In genomic region chr1:232012773-232013386, GRCh38 we compare ENCODE assay signal across 10 cellular contexts.
DNase-seq lines count a peak whose midpoint lies in the region; ATAC-seq lines count a peak whose summit lies in the region.
"Had no signal": no experiment of that assay in that cellular context is flagged by ENCODE, and none has a peak within 500 bp of the region (broad histone marks: within the 10 kb centered on the region; RNA-seq: fewer than 3 reads in every experiment).

No MANE protein-coding gene starts in this region.

- no peaks in the 10 kb centered on the region for H3K79me1 ChIP-seq in trophoblast cell (ENCODE audit: low read length)

- H3K4ac ChIP-seq in trophoblast cell (ENCODE audit: low read depth, low read length), result no peak overlapping the region

- no peak overlapping the region for H4K91ac ChIP-seq in trophoblast cell (ENCODE audit: low read depth, low read length)

- H3K23ac ChIP-seq in trophoblast cell (ENCODE audit: low read length), result peak overlapping the region; percentile 85

- H3K9me3 ChIP-seq in trophoblast cell (ENCODE audit: insufficient read depth, low read depth, low read length), result no peaks in the 10 kb centered on the region

- no peak overlapping the region for H2AK5ac ChIP-seq in trophoblast cell (ENCODE audit: low read length)

- H3K79me2 ChIP-seq in trophoblast cell (ENCODE audit: control insufficient read depth, insufficient read depth, low read length, poor library complexity), result no peaks in the 10 kb centered on the region

- H3K9ac ChIP-seq in trophoblast cell (ENCODE audit: low read length), result no peak overlapping the region

- no peak overlapping the region for H3K14ac ChIP-seq in trophoblast cell (ENCODE audit: low read length)

- no peak overlapping the region for H2BK120ac ChIP-seq in trophoblast cell (ENCODE audit: insufficient read depth, low read length, poor library complexity)

- no peak overlapping the region for H4K12ac ChIP-seq in trophoblast cell (ENCODE audit: low read depth, low read length)

- DNase-seq in DMS79 (lab: John Stamatoyannopoulos, UW), result peak; percentile 88
- peak; percentile 19 for DNase-seq in NCI-H510A (lab: John Stamatoyannopoulos, UW)
- DNase-seq in fibroblast of peridontal ligament (ENCODE audit: extremely low read depth), result peak; percentile 13
- DNase-seq in trophoblast cell, result peak in 1 of 2 donors; percentile 2
- no peak for DNase-seq in stimulated activated CD4-positive, alpha-beta T cell treated with anti-CD3 and anti-CD28 coated beads, Interleukin-12 subunit alpha, Interleukin-12 subunit beta, amount 100 ng/mL, for 4 hours
- DNase-seq in NK-92 (lab: John Stamatoyannopoulos, UW; ENCODE audit: unreplicated experiment), result no peak
- no peak for DNase-seq in UCSD-AML1 (lab: John Stamatoyannopoulos, UW; ENCODE audit: unreplicated experiment)
- DNase-seq: activated T-cell treated with anti-CD3 and anti-CD28 coated beads, Interleukin-2, amount 50 U/mL, for 72 hours; PC-9 had no signal

- ATAC-seq in HG03342 (IDR thresholded peaks at IDR 0.05; ENCODE audit: unreplicated experiment), result no peak
- ATAC-seq: activated T-cell treated with anti-CD3 and anti-CD28 coated beads, Interleukin-2, amount 50 U/mL, for 72 hours had no signal

- H3K18ac ChIP-seq in trophoblast cell (ENCODE audit: low read length), result no peak overlapping the region

- H3K27ac ChIP-seq in trophoblast cell (ENCODE audit: low read depth, low read length), result peak overlapping the region; percentile 34
- H3K27ac ChIP-seq: PC-9 had no signal

- no peak overlapping the region for H2BK5ac ChIP-seq in trophoblast cell (ENCODE audit: low read depth, low read length, poor library complexity)

- no CpG with 5 or more reads among the region's 10 CpGs for WGBS in trophoblast cell (ENCODE audit: extremely low coverage, insufficient coverage, insufficient read length)

- H3K4me2 ChIP-seq in trophoblast cell (ENCODE audit: low read length), result no peak overlapping the region
- H3K4me2 ChIP-seq: PC-9 had no signal

- H2BK12ac ChIP-seq in trophoblast cell (ENCODE audit: low read length), result no peak overlapping the region

- H4K8ac ChIP-seq in trophoblast cell (ENCODE audit: low read depth, low read length), result no peak overlapping the region

- peaks cover 3 to 6% of the 10 kb centered on the region in 2 experiments for H3K4me1 ChIP-seq in trophoblast cell (ENCODE audit: control insufficient read depth in 1 of 2, insufficient read depth in 2 of 2, low read length in 2 of 2)

- H2AFZ ChIP-seq in trophoblast cell (ENCODE audit: insufficient read depth, low read length, poor library complexity), result no peak overlapping the region
- H2AFZ ChIP-seq: PC-9 had no signal

- H3K36me3 ChIP-seq in trophoblast cell (ENCODE audit: control insufficient read depth in 1 of 2, insufficient read depth in 2 of 2, low read length in 2 of 2), result no peaks in the 10 kb centered on the region

- no peaks in the 10 kb centered on the region for H3K27me3 ChIP-seq in trophoblast cell (ENCODE audit: insufficient read depth, low read length)

- H3K4me3 ChIP-seq in trophoblast cell (ENCODE audit: low read depth, low read length), result no peak overlapping the region
- H3K4me3 ChIP-seq: PC-9 had no signal

Comparison
In these comparisons a context has a peak if more than half of its experiments do, and no peak if none do; other contexts are left out.
1. DNase-seq: peak in DMS79 (single experiment), NCI-H510A (single experiment) and fibroblast of peridontal ligament (single experiment); none in stimulated activated CD4-positive, alpha-beta T cell treated with anti-CD3 and anti-CD28 coated beads, Interleukin-12 subunit alpha, Interleukin-12 subunit beta, amount 100 ng/mL, for 4 hours (single experiment), NK-92 (single experiment) and UCSD-AML1 (single experiment).